In the genomic region with DNA sequence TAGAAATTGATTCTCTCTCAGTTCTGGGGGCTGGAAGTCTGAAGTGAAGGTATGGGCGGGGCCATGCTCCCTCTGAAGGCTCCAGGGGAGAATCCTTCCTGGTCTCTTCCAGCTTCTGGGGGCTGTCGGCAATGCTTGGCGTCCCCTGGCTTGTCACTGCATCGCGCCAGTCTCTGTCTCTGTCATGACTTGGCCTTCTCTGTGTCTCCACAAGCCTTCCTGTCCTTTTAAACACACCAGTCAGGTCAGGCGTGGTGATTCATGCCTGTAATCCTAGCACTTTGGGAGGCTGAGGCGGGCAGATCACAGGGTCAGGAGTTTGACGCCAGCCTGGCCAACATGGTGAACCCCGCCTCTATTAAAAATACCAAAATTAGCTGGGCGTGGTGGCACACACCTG, we compare ENCODE assay signal across 13 cellular contexts.
"Had no signal": no experiment of that assay in that cellular context is flagged by ENCODE, and none has a peak within 500 bp of the region (broad histone marks: within the 10 kb centered on the region; RNA-seq: fewer than 3 reads in every experiment).

No MANE protein-coding gene starts in this region.

- DNase-seq: erythroblast; foreskin keratinocyte; kidney glomerular epithelial cell; mesendoderm; naive thymus-derived CD4-positive, alpha-beta T cell; posterior cingulate gyrus; small intestine; stimulated activated CD4-positive, alpha-beta T cell treated with anti-CD3 and anti-CD28 coated beads, Interleukin-4, amount 100 ng/mL, for 1 hour; stimulated activated CD8-positive, alpha-beta memory T cell treated with anti-CD3 and anti-CD28 coated beads, Interleukin-4, amount 100 ng/mL, for 48 hours; stimulated activated naive CD8-positive, alpha-beta T cell treated with anti-CD3 and anti-CD28 coated beads, Interleukin-15, Interleukin-2, amounts not matched to agents 100 U/mL and 50 U/mL, for 24 hours; thyroid gland had no signal

- H3K4me3 Mint-ChIP-seq: naive thymus-derived CD4-positive, alpha-beta T cell; stimulated activated effector memory CD8-positive, alpha-beta T cell treated with anti-CD3 and anti-CD28 coated beads, Interleukin-12 subunit alpha, Interleukin-12 subunit beta, amount 100 ng/mL, for 72 hours; type B pancreatic cell had no signal

- H3K36me3 Mint-ChIP-seq: naive thymus-derived CD4-positive, alpha-beta T cell; stimulated activated effector memory CD8-positive, alpha-beta T cell treated with anti-CD3 and anti-CD28 coated beads, Interleukin-12 subunit alpha, Interleukin-12 subunit beta, amount 100 ng/mL, for 72 hours; type B pancreatic cell had no signal

- H3K9me3 Mint-ChIP-seq: stimulated activated effector memory CD8-positive, alpha-beta T cell treated with anti-CD3 and anti-CD28 coated beads, Interleukin-12 subunit alpha, Interleukin-12 subunit beta, amount 100 ng/mL, for 72 hours; type B pancreatic cell had no signal

- H3K4me1 Mint-ChIP-seq: naive thymus-derived CD4-positive, alpha-beta T cell; stimulated activated effector memory CD8-positive, alpha-beta T cell treated with anti-CD3 and anti-CD28 coated beads, Interleukin-12 subunit alpha, Interleukin-12 subunit beta, amount 100 ng/mL, for 72 hours had no signal

- H3K27ac Mint-ChIP-seq: naive thymus-derived CD4-positive, alpha-beta T cell; stimulated activated effector memory CD8-positive, alpha-beta T cell treated with anti-CD3 and anti-CD28 coated beads, Interleukin-12 subunit alpha, Interleukin-12 subunit beta, amount 100 ng/mL, for 72 hours; type B pancreatic cell had no signal
